Comparison of ENCODE assay signal across 13 cellular contexts in the genomic region with DNA sequence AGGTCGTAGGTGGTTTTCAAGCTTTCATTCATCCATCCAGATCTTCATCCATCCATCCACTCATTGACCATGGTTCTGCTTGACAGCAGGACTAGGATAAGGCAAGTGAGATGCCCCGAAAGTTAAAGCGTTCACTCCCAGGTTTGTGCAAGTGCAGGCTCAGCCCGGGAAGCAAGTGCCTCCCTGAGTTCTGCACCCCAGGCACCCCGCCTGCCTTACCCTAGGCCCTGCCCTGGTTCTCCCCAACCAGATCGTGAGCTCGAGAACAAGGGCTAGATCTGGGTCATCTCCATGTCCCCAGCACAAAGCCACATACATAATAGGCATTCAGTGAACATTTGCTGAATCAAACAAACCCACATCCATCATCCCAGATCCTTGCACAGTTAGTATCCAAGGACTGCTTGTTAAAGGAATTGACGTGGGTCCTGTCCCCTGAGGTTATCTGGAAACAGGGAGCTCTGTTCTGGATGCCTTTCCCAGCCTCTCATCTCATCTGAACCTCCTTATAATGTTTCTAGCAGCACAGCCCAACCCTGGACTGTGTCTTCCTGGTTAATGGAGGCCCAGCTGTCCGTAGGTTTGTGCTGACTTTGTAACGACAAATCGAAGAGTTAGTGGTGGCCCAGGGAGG.
DNase-seq lines count a peak whose midpoint lies in the region; ATAC-seq and TF ChIP-seq lines count a peak whose summit lies in the region.
"Had no signal": no experiment of that assay in that cellular context is flagged by ENCODE, and none has a peak within 500 bp of the region (broad histone marks: within the 10 kb centered on the region; RNA-seq: fewer than 3 reads in every experiment).

No MANE protein-coding gene starts in this region.

- no peak overlapping the region for H3K56ac ChIP-seq in IMR-90 (ENCODE audit: extremely low read depth, insufficient read depth, low read length)

- BruUV-seq in IMR-90 (replicated peaks; lab: Mats Ljungman, UMichigan): no TSS peak

- H4K8ac ChIP-seq in IMR-90 (ENCODE audit: low read depth in 2 of 2, low read length in 2 of 2) (peak overlapping the region in 1 of 2 experiments; percentile 62; a peak in 1 of 4 replicates), neuronal stem cell (ENCODE audit: low read depth, low read length) (no peak overlapping the region)

- H3K4me3 ChIP-seq in AG04450 (ENCODE audit: low read depth, low read length) (no peak overlapping the region), IMR-90 (ENCODE audit: insufficient read depth, low read depth, low read length) (no peak overlapping the region), neuronal stem cell (ENCODE audit: low read length in 2 of 2) (no peak overlapping the region), thyroid gland (replicated peaks in 1 of 3) (no peak overlapping the region), SJCRH30 (no peak overlapping the region)
- H3K4me3 ChIP-seq: GM12878 had no signal

- peak overlapping the region; percentile 47 for H3K14ac ChIP-seq in IMR-90 (replicated peaks; ENCODE audit: low read depth, low read length)
- no peak overlapping the region for H3K14ac ChIP-seq in neuronal stem cell (ENCODE audit: low read length)

- H2BK5ac ChIP-seq in IMR-90 (ENCODE audit: low read depth, low read length, poor library complexity, severe bottlenecking): no peak overlapping the region
- no peak overlapping the region for H2BK5ac ChIP-seq in neuronal stem cell (ENCODE audit: low read length)

- H2BK120ac ChIP-seq in IMR-90 (ENCODE audit: low read depth, low read length) (peak overlapping the region; percentile 84), neuronal stem cell (ENCODE audit: low read depth, low read length) (no peak overlapping the region)

- peak overlapping the region; percentile 57 for H3K27ac ChIP-seq in AG04450 (ENCODE audit: low read depth, low read length)
- H3K27ac ChIP-seq in IMR-90 (ENCODE audit: insufficient read depth, low read length): no peak overlapping the region
- H3K27ac ChIP-seq in epithelial cell of prostate: peak overlapping the region; percentile 12
- no peak overlapping the region for H3K27ac ChIP-seq in neuronal stem cell (replicated peaks; ENCODE audit: low read length)
- H3K27ac ChIP-seq in thyroid gland: no peak overlapping the region
- H3K27ac ChIP-seq in SJCRH30: no peak overlapping the region

- H2AK5ac ChIP-seq in IMR-90 (ENCODE audit: low read depth, low read length) (peak overlapping the region; percentile 88), neuronal stem cell (ENCODE audit: low read depth, low read length) (peak overlapping the region; percentile 98)

- H3K4me2 ChIP-seq in IMR-90 (ENCODE audit: low read depth, low read length) (no peak overlapping the region), neuronal stem cell (ENCODE audit: insufficient read depth, low read length, poor library complexity, severe bottlenecking) (no peak overlapping the region)

- dilution Hi-C loops in IMR-90 (cut with HindIII; ENCODE audit: low sequenced_read_pairs, unreplicated experiment): no loop called here

- DNase-seq in AG04450 (ENCODE audit: low read depth, low spot score) (no peak), IMR-90 (peak; percentile 21), epithelial cell of prostate (ENCODE audit: low read depth, low spot score) (no peak), neuronal stem cell (ENCODE audit: low spot score) (no peak), NCI-H1436 (lab: John Stamatoyannopoulos, UW) (no peak), GDM1 (lab: John Stamatoyannopoulos, UW) (no peak), thyroid gland (no peak), SJCRH30 (no peak)
- DNase-seq: activated CD8-positive, alpha-beta T cell treated with anti-CD3 and anti-CD28 coated beads, Interleukin-2, amount 10 ng/mL, durations not matched to agents 7 days and 5 days; amniotic stem cell; NCI-H1694; stimulated activated CD4-positive, alpha-beta T cell treated with anti-CD3 and anti-CD28 coated beads, Interleukin-4, amount 100 ng/mL, for 24 hours had no signal

- peak overlapping the region; percentile 47 for H2AK9ac ChIP-seq in IMR-90 (replicated peaks; ENCODE audit: low read depth, low read length, poor library complexity)

- H3K4ac ChIP-seq in IMR-90 (ENCODE audit: low read depth, low read length) (peak overlapping the region; percentile 97), neuronal stem cell (ENCODE audit: low read length) (no peak overlapping the region)

- no peaks in the 10 kb centered on the region; the same call in 1 of the 2 replicates for H4K20me1 ChIP-seq in IMR-90 (ENCODE audit: insufficient read depth, low read length)

- CTCF ChIA-PET in AG04450 (lab: Charles Lee) (interaction anchor here (0.5 to 0.9 kb wide), 2 partner anchors 23 to 87 kb away, joined by 3 to 4 read pairs; no protein-coding TSS in a partner anchor), IMR-90 (lab: Yijun Ruan, JAX) (no interaction called here)

- H3K36me3 ChIP-seq in IMR-90 (ENCODE audit: control insufficient read depth, insufficient read depth, low read length) (no peaks in the 10 kb centered on the region), neuronal stem cell (replicated peaks in 1 of 2; ENCODE audit: control insufficient read depth in 2 of 2, insufficient read depth in 2 of 2, low read length in 2 of 2) (no peaks in the 10 kb centered on the region), thyroid gland (no peaks in the 10 kb centered on the region), SJCRH30 (no peaks in the 10 kb centered on the region)

- H3K9ac ChIP-seq in IMR-90 (ENCODE audit: low read depth, low read length) (no peak overlapping the region), neuronal stem cell (ENCODE audit: low read depth, low read length, poor library complexity) (no peak overlapping the region)

- TF ChIP-seq CTCF in AG04450 (IDR thresholded peaks at IDR 0.05; ENCODE audit: low read depth, low read length): no peak
- TF ChIP-seq CTCF in IMR-90 (conservative IDR thresholded peaks at IDR 0.05; ENCODE audit: low read depth, low read length): no peak
- TF ChIP-seq CTCF in thyroid gland (IDR thresholded peaks at IDR 0.05): no peak

- H2BK20ac ChIP-seq in IMR-90 (ENCODE audit: low read depth, low read length): peak overlapping the region; percentile 72

- H3K27me3 ChIP-seq in AG04450 (ENCODE audit: control insufficient read depth, insufficient read depth, low read length) (peaks cover 2% of the 10 kb centered on the region), IMR-90 (ENCODE audit: control insufficient read depth, insufficient read depth, low read length) (no peaks in the 10 kb centered on the region), neuronal stem cell (ENCODE audit: control insufficient read depth in 3 of 3, insufficient read depth in 3 of 3, low read depth in 1 of 3, low read length in 3 of 3) (no peaks in the 10 kb centered on the region), thyroid gland (no peaks in the 10 kb centered on the region), SJCRH30 (peaks cover 25% of the 10 kb centered on the region)

- peaks cover 8% of the 10 kb centered on the region; the same call in 1 of the 2 replicates for H3K9me3 ChIP-seq in AG04450 (ENCODE audit: control insufficient read depth, insufficient read depth, low read length)
- no peaks in the 10 kb centered on the region for H3K9me3 ChIP-seq in IMR-90 (ENCODE audit: control insufficient read depth, insufficient read depth, low read length)
- peaks cover 0 to 2% of the 10 kb centered on the region in 2 donors for H3K9me3 ChIP-seq in neuronal stem cell (replicated peaks in 1 of 2; ENCODE audit: control insufficient read depth in 2 of 2, insufficient read depth in 1 of 2, low read depth in 1 of 2, low read length in 2 of 2)
- H3K9me3 ChIP-seq in thyroid gland: no peaks in the 10 kb centered on the region
- H3K9me3 ChIP-seq in SJCRH30 (replicated peaks): no peaks in the 10 kb centered on the region

- H2BK15ac ChIP-seq in IMR-90 (ENCODE audit: low read depth, low read length): peak overlapping the region; percentile 64; the same call in 1 of the 3 replicates
- H2BK15ac ChIP-seq in neuronal stem cell (ENCODE audit: low read length): peak overlapping the region; percentile 82

- intact Hi-C loops in IMR-90 (cut with micrococcal nuclease) (no loop called here), thyroid gland (cut with DNase I) (no loop called here)

- H4K91ac ChIP-seq in IMR-90 (ENCODE audit: insufficient read depth, low read depth, low read length): peak overlapping the region; percentile 68; the same call in 1 of the 2 replicates
- peak overlapping the region; percentile 77 for H4K91ac ChIP-seq in neuronal stem cell (ENCODE audit: low read depth, low read length, poor library complexity)

- POLR2A ChIA-PET in AG04450 (lab: Yijun Ruan, JAX): interaction anchor here (1.2 kb wide), 1 partner anchor 55 kb away, joined by 7 read pairs; no protein-coding TSS in a partner anchor
- POLR2A ChIA-PET in IMR-90 (lab: Charles Lee; ENCODE audit: unreplicated experiment): no interaction called here

- H3K4me1 ChIP-seq in IMR-90 (ENCODE audit: control insufficient read depth, insufficient read depth, low read length) (peaks cover 11% of the 10 kb centered on the region), neuronal stem cell (ENCODE audit: control insufficient read depth in 2 of 2, insufficient read depth in 1 of 2, low read depth in 1 of 2, low read length in 2 of 2) (peaks cover 14 to 18% of the 10 kb centered on the region in 2 donors), thyroid gland (peaks cover 3 to 21% of the 10 kb centered on the region in 2 donors), SJCRH30 (no peaks in the 10 kb centered on the region)

- in situ Hi-C loops in IMR-90 (cut with MboI; ENCODE audit: low sequenced_read_pairs): no loop called here

- no peak overlapping the region for H4K5ac ChIP-seq in IMR-90 (ENCODE audit: low read depth, low read length)

- no peak for TF ChIP-seq RAD21 in IMR-90 (IDR thresholded peaks at IDR 0.05; ENCODE audit: low read length)

- H2BK12ac ChIP-seq in neuronal stem cell (ENCODE audit: low read length): peak overlapping the region; percentile 98

- H3K23ac ChIP-seq in IMR-90 (ENCODE audit: low read depth, low read length): 0 out of 2 replicates have a peak overlapping the region, but pooled peaks have one; percentile 17
- H3K23ac ChIP-seq in neuronal stem cell (ENCODE audit: low read depth, low read length, poor library complexity): no peak overlapping the region

- H3K18ac ChIP-seq in IMR-90 (ENCODE audit: low read depth, low read length) (no peak overlapping the region; the same call in 1 of the 2 replicates), neuronal stem cell (ENCODE audit: low read length) (peak overlapping the region; percentile 95)

- no peaks in the 10 kb centered on the region for H3K79me1 ChIP-seq in IMR-90 (ENCODE audit: low read depth in 1 of 2, low read length in 2 of 2)
- no peaks in the 10 kb centered on the region for H3K79me1 ChIP-seq in neuronal stem cell (ENCODE audit: low read depth, low read length)

- H3K9me1 ChIP-seq in IMR-90 (ENCODE audit: insufficient read depth, low read length): peaks cover 16% of the 10 kb centered on the region

- WGBS in IMR-90 (ENCODE audit: extremely low coverage in 2 of 2, insufficient read length in 1 of 2), 2 experiments: 91% methylated on average over 9 of the region's 11 CpGs; no CpG with 5 or more reads in 1 of the 2 experiments
- WGBS in neuronal stem cell (ENCODE audit: extremely low coverage in 2 of 2, insufficient read length in 2 of 2, insufficient replicate concordance in 1 of 2), 2 donors: no CpG with 5 or more reads among the region's 11 CpGs
- 70 to 71% methylated on average over 11 of the region's 11 CpGs for WGBS in thyroid gland, 2 donors

- no peak for ATAC-seq in IMR-90 (ENCODE audit: low read depth)
- ATAC-seq: activated CD8-positive, alpha-beta T cell treated with anti-CD3 and anti-CD28 coated beads, Interleukin-2, amount 10 ng/mL, durations not matched to agents 7 days and 5 days; GM12878 had no signal

- H2AFZ ChIP-seq in IMR-90 (replicated peaks; ENCODE audit: low read length, poor library complexity) (peak overlapping the region; percentile 79), neuronal stem cell (ENCODE audit: low read length) (peak overlapping the region; percentile 88)

- TF ChIP-seq POLR2A in IMR-90 (IDR thresholded peaks at IDR 0.05; ENCODE audit: low read depth, low read length) (peak; percentile 27; the same call in 1 of the 2 replicates), thyroid gland (IDR thresholded peaks at IDR 0.05) (no peak)

Comparison
In these comparisons a context has a peak if more than half of its experiments do, and no peak if none do; other contexts are left out.
1. H3K27ac ChIP-seq: peak in AG04450 (single experiment) and epithelial cell of prostate (single experiment); none in IMR-90 (single experiment), neuronal stem cell (single experiment), thyroid gland (0 of 3) and SJCRH30 (single experiment).